Comparison of ENCODE assay signal across 18 cellular contexts in genomic region chr15:76328106-76328696, GRCh38. TPM values are rescaled to one million over a fixed set of nuclear protein-coding genes. Genes with fewer than 3 reads are reported as not detected.
DNase-seq lines count a peak whose midpoint lies in the region; ATAC-seq and TF ChIP-seq lines count a peak whose summit lies in the region.
"Had no signal": no experiment of that assay in that cellular context is flagged by ENCODE, and none has a peak within 500 bp of the region (broad histone marks: within the 10 kb centered on the region; RNA-seq: fewer than 3 reads in every experiment).

No MANE protein-coding gene starts in this region.

- DNase-seq in left ventricle myocardium inferior (no peak), left cardiac atrium (no peak), NCI-H524 treated with DMSO at 0.1 percent for 48 hours (lab: John Stamatoyannopoulos, UW) (peak; percentile 47), WERI-Rb-1 (peak; percentile 72)
- no peak for DNase-seq in stimulated activated CD4-positive, alpha-beta T cell treated with anti-CD3 and anti-CD28 coated beads, Interleukin-2, amount 100 ng/mL, for 24 hours
- DNase-seq in stimulated activated CD4-positive, alpha-beta T cell treated with anti-CD3 and anti-CD28 coated beads, Interleukin-15, amount 100 ng/mL, for 24 hours: no peak
- DNase-seq: AML-193; Caco-2; CD8-positive, alpha-beta memory T cell; DMS79; H7 had no signal

- H3K36me3 ChIP-seq in left ventricle myocardium inferior (no peaks in the 10 kb centered on the region), WERI-Rb-1 (no peaks in the 10 kb centered on the region)
- H3K36me3 ChIP-seq: BLaER1 had no signal

- H3K4me1 ChIP-seq in left ventricle myocardium inferior: peaks cover 17% of the 10 kb centered on the region

- intact Hi-C loops in left ventricle myocardium inferior (cut with micrococcal nuclease) (no loop called here), left cardiac atrium (cut with DNase I) (no loop called here)

- TF ChIP-seq CTCF in left ventricle myocardium inferior (IDR thresholded peaks at IDR 0.05; ENCODE audit: borderline replicate concordance) (no peak), WERI-Rb-1 (IDR thresholded peaks at IDR 0.05; ENCODE audit: low read depth, low read length) (no peak)

- ATAC-seq in left cardiac atrium (no peak), GM21717 (IDR thresholded peaks at IDR 0.05; ENCODE audit: unreplicated experiment) (no peak), GM19395 (IDR thresholded peaks at IDR 0.05; ENCODE audit: unreplicated experiment) (no peak)
- ATAC-seq: GM12878, GM23338, HepG2 had no signal

- H3K27me3 ChIP-seq in left ventricle myocardium inferior (ENCODE audit: low read depth) (peaks cover 59% of the 10 kb centered on the region), WERI-Rb-1 (ENCODE audit: insufficient read depth, low read depth, severe bottlenecking) (no peaks in the 10 kb centered on the region)
- H3K27me3 ChIP-seq: BLaER1 had no signal

- H3K4me3 ChIP-seq in left ventricle myocardium inferior (no peak overlapping the region), WERI-Rb-1 (ENCODE audit: low read depth, low read length) (peak overlapping the region; percentile 6; the same call in 1 of the 2 replicates)
- H3K4me3 ChIP-seq: BLaER1, GM12878, GM23338 had no signal

- H3K9me3 ChIP-seq in left ventricle myocardium inferior (replicated peaks): no peaks in the 10 kb centered on the region
- H3K9me3 ChIP-seq in WERI-Rb-1 (ENCODE audit: severe bottlenecking): no peaks in the 10 kb centered on the region
- H3K9me3 ChIP-seq: BLaER1, Caco-2 had no signal

- H3K27ac ChIP-seq in left ventricle myocardium inferior (replicated peaks) (peak overlapping the region; percentile 51), WERI-Rb-1 (peak overlapping the region; percentile 70)
- H3K27ac ChIP-seq: 22Rv1, BLaER1 had no signal

RNA-seq across cellular contexts. Expression of gene ISL2, which starts 8.4 kb away (rescaled TPM):
- total RNA-seq in left ventricle myocardium inferior: not detected
- total RNA-seq in left cardiac atrium: not detected
- total RNA-seq: H7 had no signal

RNA-seq across cellular contexts. Expression of gene ETFA, which starts 16.9 kb away (rescaled TPM):
- total RNA-seq in left ventricle myocardium inferior (511 TPM), left cardiac atrium (100 to 1,000 TPM; 265 to 268 TPM)

Comparison
In these comparisons a context has a peak if more than half of its experiments do, and no peak if none do; other contexts are left out.
1. DNase-seq: peak in NCI-H524 treated with DMSO at 0.1 percent for 48 hours (single experiment) and WERI-Rb-1 (single experiment); none in left ventricle myocardium inferior (single experiment), left cardiac atrium (single experiment), stimulated activated CD4-positive, alpha-beta T cell treated with anti-CD3 and anti-CD28 coated beads, Interleukin-2, amount 100 ng/mL, for 24 hours (0 of 2) and stimulated activated CD4-positive, alpha-beta T cell treated with anti-CD3 and anti-CD28 coated beads, Interleukin-15, amount 100 ng/mL, for 24 hours (single experiment).